In the genomic region with DNA sequence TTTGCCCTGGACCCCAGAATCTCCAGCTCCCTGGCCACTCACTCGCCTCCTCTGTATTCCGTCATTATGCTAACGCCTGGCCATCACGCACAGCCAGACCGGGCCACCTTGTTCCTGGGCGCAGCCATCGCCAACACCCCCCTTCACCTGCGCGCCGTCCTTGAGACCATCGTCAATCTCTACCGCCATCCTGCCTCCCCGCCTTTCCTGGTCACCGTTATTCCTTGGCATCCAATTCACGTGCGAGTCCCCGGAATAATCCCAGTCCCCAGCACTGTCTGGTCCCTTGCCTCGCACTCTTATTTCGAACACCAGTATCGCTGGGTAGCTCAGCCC, we compare ENCODE assay signal across 8 cellular contexts. TPM values are rescaled to one million over a fixed set of nuclear protein-coding genes. Genes with fewer than 3 reads are reported as not detected.
DNase-seq lines count a peak whose midpoint lies in the region; ATAC-seq, FAIRE-seq and TF ChIP-seq lines count a peak whose summit lies in the region.

No MANE protein-coding gene starts in this region.

- no peaks in the 10 kb centered on the region for H3K27me3 ChIP-seq in pancreas

- intact Hi-C loops in activated CD4-positive, alpha-beta T cell treated with anti-CD3 and anti-CD28 coated beads, Interleukin-2, amount 10 ng/mL, durations not matched to agents 24 days and 14 days (cut with micrococcal nuclease): loop anchor here (1.0 to 2.0 kb wide), 5 partner anchors 15 to 171 kb away; a partner anchor contains a TSS
- intact Hi-C loops in pancreas (cut with DNase I): no loop called here

- peak overlapping the region; percentile 95 for H3K4me3 Mint-ChIP-seq in activated CD4-positive, alpha-beta T cell treated with anti-CD3 and anti-CD28 coated beads, Interleukin-2, amount 10 ng/mL, durations not matched to agents 24 days and 14 days

- FAIRE-seq in pancreas (lab: Jason Lieb, UNC): no peak
- FAIRE-seq in frontal cortex (lab: Jason Lieb, UNC): no peak

- H3K27me3 Mint-ChIP-seq in activated CD4-positive, alpha-beta T cell treated with anti-CD3 and anti-CD28 coated beads, Interleukin-2, amount 10 ng/mL, durations not matched to agents 24 days and 14 days: no peaks in the 10 kb centered on the region

- TF ChIP-seq CTCF in fibroblast of the aortic adventitia (IDR thresholded peaks at IDR 0.05; ENCODE audit: insufficient read depth, low read length) (no peak), pancreas (IDR thresholded peaks at IDR 0.05) (no peak)

- H3K9me3 Mint-ChIP-seq in activated CD4-positive, alpha-beta T cell treated with anti-CD3 and anti-CD28 coated beads, Interleukin-2, amount 10 ng/mL, durations not matched to agents 24 days and 14 days: no peaks in the 10 kb centered on the region

- peak overlapping the region; percentile 94 for H3K27ac Mint-ChIP-seq in activated CD4-positive, alpha-beta T cell treated with anti-CD3 and anti-CD28 coated beads, Interleukin-2, amount 10 ng/mL, durations not matched to agents 24 days and 14 days

- peaks cover 17% of the 10 kb centered on the region for H3K36me3 Mint-ChIP-seq in activated CD4-positive, alpha-beta T cell treated with anti-CD3 and anti-CD28 coated beads, Interleukin-2, amount 10 ng/mL, durations not matched to agents 24 days and 14 days (ENCODE audit: low read depth)

- H3K9me3 ChIP-seq in pancreas: no peaks in the 10 kb centered on the region

- H3K36me3 ChIP-seq in pancreas: peaks cover 0 to 9% (median 0%) of the 10 kb centered on the region in 3 donors

- H3K4me1 ChIP-seq in pancreas: peaks cover 0 to 11% (median 6%) of the 10 kb centered on the region in 3 donors

- H3K27ac ChIP-seq in pancreas: peak overlapping the region; percentile 73 to 91 (median 80)

- ATAC-seq in pancreas: peak; percentile 33 to 44 (median 38)
- no peak for ATAC-seq in HG03108 (IDR thresholded peaks at IDR 0.05; ENCODE audit: unreplicated experiment)

- peaks cover 23% of the 10 kb centered on the region for H3K4me1 Mint-ChIP-seq in activated CD4-positive, alpha-beta T cell treated with anti-CD3 and anti-CD28 coated beads, Interleukin-2, amount 10 ng/mL, durations not matched to agents 24 days and 14 days

- DNase-seq in activated CD4-positive, alpha-beta T cell treated with anti-CD3 and anti-CD28 coated beads, Interleukin-2, amount 10 ng/mL, durations not matched to agents 24 days and 14 days: peak; percentile 65
- DNase-seq in activated CD4-positive, alpha-beta T cell treated with anti-CD3 and anti-CD28 coated beads, Interleukin-2, amount 50 U/mL, for 1 hour: no peak
- DNase-seq in SW480 (ENCODE audit: low spot score) (peak; percentile 17), fibroblast of the aortic adventitia (ENCODE audit: low read depth) (peak; percentile 10), pancreas (peak in 4 of 6 donors; percentile 45 to 61 (median 56)), frontal cortex (ENCODE audit: low spot score in 2 of 2) (no peak), NCI-H187 treated with DMSO at 0.1 percent for 48 hours (lab: John Stamatoyannopoulos, UW) (no peak)

- WGBS in pancreas, 2 donors: 0 to 1% methylated on average over 20 of the region's 20 CpGs

- H3K4me3 ChIP-seq in fibroblast of the aortic adventitia (ENCODE audit: low read depth, low read length) (peak overlapping the region; percentile 94), pancreas (peak overlapping the region; percentile 51 to 89 (median 82))

RNA-seq across cellular contexts. Expression of a gene that starts 0.5 kb away (rescaled TPM):
- 56.2 and 59.1 TPM in 2 replicates for total RNA-seq in activated CD4-positive, alpha-beta T cell treated with anti-CD3 and anti-CD28 coated beads, Interleukin-2, amount 10 ng/mL, durations not matched to agents 24 days and 14 days
- total RNA-seq in fibroblast of the aortic adventitia (ENCODE audit: low replicate concordance) (56.3 and 146 TPM in 2 replicates), pancreas (10 to 100 TPM; 37.7 to 54.3 (median 49.7) TPM), frontal cortex (35.9 TPM)
- polyA plus RNA-seq in pancreas: 10 to 100 TPM; 50.2 to 90.9 TPM

RNA-seq across cellular contexts. Expression of a gene that starts 5.3 kb away (rescaled TPM):
- 4.3 and 4.8 TPM in 2 replicates for total RNA-seq in activated CD4-positive, alpha-beta T cell treated with anti-CD3 and anti-CD28 coated beads, Interleukin-2, amount 10 ng/mL, durations not matched to agents 24 days and 14 days
- total RNA-seq in fibroblast of the aortic adventitia (ENCODE audit: low replicate concordance) (1.6 and 2.8 TPM in 2 replicates), pancreas (1 to 10 TPM in 5 of 6 donors, under 1 TPM in 1; 0.52 to 2.1 (median 1.3) TPM), frontal cortex (1.6 TPM)
- polyA plus RNA-seq in pancreas: 1 to 10 TPM; 5.3 to 8.2 TPM

RNA-seq across cellular contexts. Expression of a gene that starts 14.1 kb away (rescaled TPM):
- total RNA-seq in activated CD4-positive, alpha-beta T cell treated with anti-CD3 and anti-CD28 coated beads, Interleukin-2, amount 10 ng/mL, durations not matched to agents 24 days and 14 days: 44.3 and 44.9 TPM in 2 replicates
- total RNA-seq in fibroblast of the aortic adventitia (ENCODE audit: low replicate concordance) (16.9 and 39.5 TPM in 2 replicates), pancreas (10 to 100 TPM; 25.7 to 64.2 (median 37.0) TPM), frontal cortex (11.4 TPM)
- polyA plus RNA-seq in pancreas: 10 to 100 TPM; 27.4 to 30.7 TPM

RNA-seq across cellular contexts. Expression of a gene that starts 19.8 kb away (rescaled TPM):
- 21.1 and 23.3 TPM in 2 replicates for total RNA-seq in activated CD4-positive, alpha-beta T cell treated with anti-CD3 and anti-CD28 coated beads, Interleukin-2, amount 10 ng/mL, durations not matched to agents 24 days and 14 days
- total RNA-seq in fibroblast of the aortic adventitia (ENCODE audit: low replicate concordance) (5.8 and 16.2 TPM in 2 replicates), pancreas (10 to 100 TPM in 1 of 6 donors, 1 to 10 TPM in 5; 5.6 to 12.6 (median 7.0) TPM), frontal cortex (14.7 TPM)
- 10 to 100 TPM in 1 of 2 donors, 1 to 10 TPM in 1; 3.9 to 10.7 TPM for polyA plus RNA-seq in pancreas

RNA-seq across cellular contexts. Expression of a gene that starts 20.0 kb away (rescaled TPM):
- 15.6 and 15.9 TPM in 2 replicates for total RNA-seq in activated CD4-positive, alpha-beta T cell treated with anti-CD3 and anti-CD28 coated beads, Interleukin-2, amount 10 ng/mL, durations not matched to agents 24 days and 14 days
- total RNA-seq in fibroblast of the aortic adventitia (ENCODE audit: low replicate concordance) (4.6 and 12.3 TPM in 2 replicates), pancreas (1 to 10 TPM; 1.5 to 5.5 (median 3.3) TPM), frontal cortex (9.0 TPM)
- 1 to 10 TPM; 4.5 to 6.4 TPM for polyA plus RNA-seq in pancreas

Comparison
In these comparisons a context has a peak if more than half of its experiments do, and no peak if none do; other contexts are left out.
1. DNase-seq: peak in activated CD4-positive, alpha-beta T cell treated with anti-CD3 and anti-CD28 coated beads, Interleukin-2, amount 10 ng/mL, durations not matched to agents 24 days and 14 days (single experiment), SW480 (single experiment), fibroblast of the aortic adventitia (single experiment) and pancreas (4 of 6); none in activated CD4-positive, alpha-beta T cell treated with anti-CD3 and anti-CD28 coated beads, Interleukin-2, amount 50 U/mL, for 1 hour (single experiment), frontal cortex (0 of 2) and NCI-H187 treated with DMSO at 0.1 percent for 48 hours (single experiment).